In the genomic region with DNA sequence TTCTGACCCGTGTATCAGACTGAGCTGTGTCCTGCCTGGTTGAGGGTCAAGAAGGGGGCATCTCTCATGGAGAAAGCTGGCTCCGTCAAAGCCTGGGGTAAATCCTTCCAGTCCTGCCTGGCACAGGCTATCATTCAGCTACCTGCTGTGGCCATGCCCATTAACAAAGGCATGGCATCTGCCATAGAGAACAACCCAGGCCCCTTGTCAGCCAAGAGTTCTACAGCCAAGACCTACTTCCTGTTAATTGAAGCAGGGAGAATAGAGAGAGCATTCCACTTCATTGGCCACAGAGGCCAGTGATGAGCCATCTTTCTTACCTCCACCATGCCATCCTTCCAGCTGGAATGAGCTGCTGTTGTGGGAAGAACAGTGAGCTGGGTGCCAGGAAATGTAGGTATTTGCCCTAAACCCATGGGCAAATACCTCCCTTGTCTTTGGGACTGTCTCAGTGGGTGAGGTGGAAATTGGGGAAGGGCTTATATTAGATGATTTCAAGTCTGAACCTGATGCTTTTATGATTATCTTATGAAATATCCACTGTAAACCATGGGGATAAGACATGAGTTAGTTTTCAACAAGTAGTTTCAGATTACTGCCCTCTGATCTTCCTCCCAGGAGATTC, we compare ENCODE assay signal across 1 cellular context.
TF ChIP-seq lines count a peak whose summit lies in the region.

No MANE protein-coding gene starts in this region.

TF ChIP-seq in K562, 482 proteins besides CTCF, POLR2A, EP300 and RAD21:
- TF ChIP-seq SMAD3 (CRISPR knock-in tag; conservative IDR thresholded peaks at IDR 0.05) (no peak), PRDM10 (IDR thresholded peaks at IDR 0.05; ENCODE audit: partially characterized antibody) (no peak), MCM3 (IDR thresholded peaks at IDR 0.05) (no peak), RB1 (IDR thresholded peaks at IDR 0.05; ENCODE audit: low read depth) (no peak), PYGO2 (tag; IDR thresholded peaks at IDR 0.05) (no peak), ZNF121 (CRISPR knock-in tag; conservative IDR thresholded peaks at IDR 0.05) (no peak), ZNF79 (CRISPR knock-in tag; IDR thresholded peaks at IDR 0.05; ENCODE audit: low read depth) (no peak)
- TF ChIP-seq, protein P1, sequence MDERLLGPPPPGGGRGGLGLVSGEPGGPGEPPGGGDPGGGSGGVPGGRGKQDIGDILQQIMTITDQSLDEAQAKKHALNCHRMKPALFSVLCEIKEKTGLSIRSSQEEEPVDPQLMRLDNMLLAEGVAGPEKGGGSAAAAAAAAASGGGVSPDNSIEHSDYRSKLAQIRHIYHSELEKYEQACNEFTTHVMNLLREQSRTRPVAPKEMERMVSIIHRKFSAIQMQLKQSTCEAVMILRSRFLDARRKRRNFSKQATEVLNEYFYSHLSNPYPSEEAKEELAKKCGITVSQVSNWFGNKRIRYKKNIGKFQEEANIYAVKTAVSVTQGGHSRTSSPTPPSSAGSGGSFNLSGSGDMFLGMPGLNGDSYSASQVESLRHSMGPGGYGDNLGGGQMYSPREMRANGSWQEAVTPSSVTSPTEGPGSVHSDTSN (CRISPR knock-in tag; IDR thresholded peaks at IDR 0.05; ENCODE audit: low read depth) = no peak
- TF ChIP-seq, protein P1 (tag; conservative IDR thresholded peaks at IDR 0.05; ENCODE audit: low read depth) = no peak
- TF ChIP-seq, protein P2, sequence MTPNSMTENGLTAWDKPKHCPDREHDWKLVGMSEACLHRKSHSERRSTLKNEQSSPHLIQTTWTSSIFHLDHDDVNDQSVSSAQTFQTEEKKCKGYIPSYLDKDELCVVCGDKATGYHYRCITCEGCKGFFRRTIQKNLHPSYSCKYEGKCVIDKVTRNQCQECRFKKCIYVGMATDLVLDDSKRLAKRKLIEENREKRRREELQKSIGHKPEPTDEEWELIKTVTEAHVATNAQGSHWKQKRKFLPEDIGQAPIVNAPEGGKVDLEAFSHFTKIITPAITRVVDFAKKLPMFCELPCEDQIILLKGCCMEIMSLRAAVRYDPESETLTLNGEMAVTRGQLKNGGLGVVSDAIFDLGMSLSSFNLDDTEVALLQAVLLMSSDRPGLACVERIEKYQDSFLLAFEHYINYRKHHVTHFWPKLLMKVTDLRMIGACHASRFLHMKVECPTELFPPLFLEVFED (CRISPR knock-in tag; conservative IDR thresholded peaks at IDR 0.05) = no peak
TF ChIP-seq in K562: peak in this region for 0.
